Comparison of ENCODE assay signal across 8 cellular contexts in genomic region chr19:49641688-49642487, GRCh38. TPM values are rescaled to one million over a fixed set of nuclear protein-coding genes. Genes with fewer than 3 reads are reported as not detected.
DNase-seq lines count a peak whose midpoint lies in the region; ATAC-seq and FAIRE-seq lines count a peak whose summit lies in the region.

A gene with protein sequence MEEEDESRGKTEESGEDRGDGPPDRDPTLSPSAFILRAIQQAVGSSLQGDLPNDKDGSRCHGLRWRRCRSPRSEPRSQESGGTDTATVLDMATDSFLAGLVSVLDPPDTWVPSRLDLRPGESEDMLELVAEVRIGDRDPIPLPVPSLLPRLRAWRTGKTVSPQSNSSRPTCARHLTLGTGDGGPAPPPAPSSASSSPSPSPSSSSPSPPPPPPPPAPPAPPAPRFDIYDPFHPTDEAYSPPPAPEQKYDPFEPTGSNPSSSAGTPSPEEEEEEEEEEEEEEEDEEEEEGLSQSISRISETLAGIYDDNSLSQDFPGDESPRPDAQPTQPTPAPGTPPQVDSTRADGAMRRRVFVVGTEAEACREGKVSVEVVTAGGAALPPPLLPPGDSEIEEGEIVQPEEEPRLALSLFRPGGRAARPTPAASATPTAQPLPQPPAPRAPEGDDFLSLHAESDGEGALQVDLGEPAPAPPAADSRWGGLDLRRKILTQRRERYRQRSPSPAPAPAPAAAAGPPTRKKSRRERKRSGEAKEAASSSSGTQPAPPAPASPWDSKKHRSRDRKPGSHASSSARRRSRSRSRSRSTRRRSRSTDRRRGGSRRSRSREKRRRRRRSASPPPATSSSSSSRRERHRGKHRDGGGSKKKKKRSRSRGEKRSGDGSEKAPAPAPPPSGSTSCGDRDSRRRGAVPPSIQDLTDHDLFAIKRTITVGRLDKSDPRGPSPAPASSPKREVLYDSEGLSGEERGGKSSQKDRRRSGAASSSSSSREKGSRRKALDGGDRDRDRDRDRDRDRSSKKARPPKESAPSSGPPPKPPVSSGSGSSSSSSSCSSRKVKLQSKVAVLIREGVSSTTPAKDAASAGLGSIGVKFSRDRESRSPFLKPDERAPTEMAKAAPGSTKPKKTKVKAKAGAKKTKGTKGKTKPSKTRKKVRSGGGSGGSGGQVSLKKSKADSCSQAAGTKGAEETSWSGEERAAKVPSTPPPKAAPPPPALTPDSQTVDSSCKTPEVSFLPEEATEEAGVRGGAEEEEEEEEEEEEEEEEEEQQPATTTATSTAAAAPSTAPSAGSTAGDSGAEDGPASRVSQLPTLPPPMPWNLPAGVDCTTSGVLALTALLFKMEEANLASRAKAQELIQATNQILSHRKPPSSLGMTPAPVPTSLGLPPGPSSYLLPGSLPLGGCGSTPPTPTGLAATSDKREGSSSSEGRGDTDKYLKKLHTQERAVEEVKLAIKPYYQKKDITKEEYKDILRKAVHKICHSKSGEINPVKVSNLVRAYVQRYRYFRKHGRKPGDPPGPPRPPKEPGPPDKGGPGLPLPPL (plus strand): TSS chr19:49642209. CDS start chr19:49645027, 2,818 bp downstream.

- FAIRE-seq in RCC 7860 (lab: Jason Lieb, UNC), result peak; percentile 79

- peaks cover 1 to 6% of the 10 kb centered on the region in 2 donors for H3K36me3 Mint-ChIP-seq in activated T-cell treated with anti-CD3 and anti-CD28 coated beads, Interleukin-2, amount 50 U/mL, for 72 hours (ENCODE audit: insufficient read depth in 2 of 2)

- H3K27me3 Mint-ChIP-seq in activated T-cell treated with anti-CD3 and anti-CD28 coated beads, Interleukin-2, amount 50 U/mL, for 72 hours (ENCODE audit: low read depth), result peaks cover 6% of the 10 kb centered on the region

- H3K4me3 Mint-ChIP-seq in activated T-cell treated with anti-CD3 and anti-CD28 coated beads, Interleukin-2, amount 50 U/mL, for 72 hours, result peak within 1 kb of the TSS; percentile 99 to 100

- H3K27ac Mint-ChIP-seq in activated T-cell treated with anti-CD3 and anti-CD28 coated beads, Interleukin-2, amount 50 U/mL, for 72 hours, result peak within 1 kb of the TSS; percentile 99

- peak within 1 kb of the TSS; percentile 81 to 95 for H3K4me3 ChIP-seq in muscle layer of colon (ENCODE audit: low read depth in 1 of 2, low read length in 2 of 2)

- DNase-seq in DMS53 treated with DMSO at 0.1 percent for 48 hours (lab: John Stamatoyannopoulos, UW; ENCODE audit: unreplicated experiment) (peak; percentile 96), RCC 7860 (ENCODE audit: low spot score) (peak; percentile 95)
- DNase-seq in activated T-cell treated with anti-CD3 and anti-CD28 coated beads, Interleukin-2, amount 50 U/mL, for 72 hours, result peak; percentile 100
- peak; percentile 96 for DNase-seq in stimulated activated CD8-positive, alpha-beta memory T cell treated with anti-CD3 and anti-CD28 coated beads, Interleukin-7, amount 100 ng/mL, for 24 hours (ENCODE audit: low read depth)

- no peaks in the 10 kb centered on the region for H3K9me3 Mint-ChIP-seq in activated T-cell treated with anti-CD3 and anti-CD28 coated beads, Interleukin-2, amount 50 U/mL, for 72 hours

- peaks cover 71% of the 10 kb centered on the region for H3K4me1 Mint-ChIP-seq in activated T-cell treated with anti-CD3 and anti-CD28 coated beads, Interleukin-2, amount 50 U/mL, for 72 hours (ENCODE audit: low read depth)

- H3K27ac ChIP-seq in KOPT-K1 (ENCODE audit: low read depth, low read length, poor library complexity, severe bottlenecking) (peak within 1 kb of the TSS; percentile 91), muscle layer of colon (ENCODE audit: low read depth, low read length) (peak within 1 kb of the TSS; percentile 100)

- H3K9me3 ChIP-seq in KOPT-K1 (ENCODE audit: insufficient read depth, low read length, poor library complexity, severe bottlenecking) (no peaks in the 10 kb centered on the region), muscle layer of colon (ENCODE audit: low read length) (no peaks in the 10 kb centered on the region)

- ATAC-seq in GM21737 (IDR thresholded peaks at IDR 0.05; ENCODE audit: unreplicated experiment) (peak; percentile 64), esophagus mucosa (peak; percentile 84)
- peak; percentile 73 to 75 for ATAC-seq in activated T-cell treated with anti-CD3 and anti-CD28 coated beads, Interleukin-2, amount 50 U/mL, for 72 hours (replicated peaks in 1 of 2)

- H3K9ac ChIP-seq in muscle layer of colon (ENCODE audit: low read length), result peak within 1 kb of the TSS; percentile 100

- peaks cover 44% of the 10 kb centered on the region for H3K4me1 ChIP-seq in muscle layer of colon (ENCODE audit: insufficient read depth, low read length)

- no peaks in the 10 kb centered on the region for H3K27me3 ChIP-seq in muscle layer of colon (ENCODE audit: control insufficient read depth in 1 of 2, insufficient read depth in 2 of 2, low read length in 2 of 2)

- H3K36me3 ChIP-seq in KOPT-K1 (ENCODE audit: insufficient read depth, low read length) (peaks cover 27% of the 10 kb centered on the region), muscle layer of colon (ENCODE audit: insufficient read depth, low read length) (peaks cover 27% of the 10 kb centered on the region)

RNA-seq across cellular contexts. Expression of the gene that starts here (rescaled TPM):
- 10 to 100 TPM; 57.7 to 60.1 TPM for total RNA-seq in activated T-cell treated with anti-CD3 and anti-CD28 coated beads, Interleukin-2, amount 50 U/mL, for 72 hours
- total RNA-seq in esophagus mucosa, result 31.0 TPM

Comparison
In these comparisons a context has a peak if more than half of its experiments do, and no peak if none do; other contexts are left out.
1. Peak in every context shown above with its lines: DNase-seq, ATAC-seq, H3K4me3 ChIP-seq and H3K27ac ChIP-seq.